Comparison of ENCODE assay signal across 21 cellular contexts in the genomic region with DNA sequence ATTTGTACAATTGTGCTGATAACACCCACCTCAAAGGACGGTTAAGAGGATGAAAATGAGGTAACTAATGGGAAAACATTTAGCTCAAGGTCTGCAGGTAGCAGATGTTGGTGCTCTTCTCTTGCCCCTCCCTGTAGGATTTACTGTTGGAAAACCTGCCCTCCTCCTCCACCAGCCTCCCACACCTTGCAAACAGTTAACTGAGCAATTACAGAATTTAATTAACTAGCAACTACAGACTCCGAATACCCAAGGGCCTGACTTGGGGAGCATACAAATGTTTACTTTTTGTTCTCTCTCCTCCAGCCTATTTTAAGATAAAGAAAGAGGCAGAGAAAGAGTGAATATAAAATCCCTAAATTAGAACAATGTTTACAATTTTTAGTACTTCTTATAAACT.
A peak's percentile ranks its signal among the peaks of the same experiment; 100 is the strongest.
DNase-seq lines count a peak whose midpoint lies in the region; FAIRE-seq and TF ChIP-seq lines count a peak whose summit lies in the region.
"Had no signal": no experiment of that assay in that cellular context is flagged by ENCODE, and none has a peak within 500 bp of the region (broad histone marks: within the 10 kb centered on the region; RNA-seq: fewer than 3 reads in every experiment).

No MANE protein-coding gene starts in this region.

- H3K79me2 ChIP-seq in H1 (ENCODE audit: control insufficient read depth in 1 of 2, insufficient read depth in 2 of 2, low read length in 2 of 2), result no peaks in the 10 kb centered on the region

- TF ChIP-seq POLR2A in H1 (IDR thresholded peaks at IDR 0.05; ENCODE audit: control extremely low read depth in 1 of 2, low read depth in 2 of 2, low read length in 2 of 2), result no peak

- H4K5ac ChIP-seq in H1 (ENCODE audit: insufficient read length, low read depth, low read length), result no peak overlapping the region

- no peak overlapping the region for H3K4ac ChIP-seq in H1 (replicated peaks; ENCODE audit: insufficient read length, low read depth, low read length)

- 0 out of 2 replicates have a peak overlapping the region, but pooled peaks have one; percentile 2 for H2AFZ ChIP-seq in H1 (ENCODE audit: low read length)

- H3K36me3 ChIP-seq in H1 (ENCODE audit: control insufficient read depth in 2 of 4, insufficient read depth in 4 of 4, low read length in 3 of 4), result no peaks in the 10 kb centered on the region
- H3K36me3 ChIP-seq in stomach smooth muscle (ENCODE audit: control insufficient read depth in 2 of 2, insufficient read depth in 2 of 2, low read length in 2 of 2), result no peaks in the 10 kb centered on the region
- H3K36me3 ChIP-seq: pancreas, right lobe of liver, upper lobe of right lung had no signal

- no peak for TF ChIP-seq EP300 in H1 (IDR thresholded peaks at IDR 0.05; ENCODE audit: borderline replicate concordance in 1 of 2, low read depth in 2 of 2, low read length in 2 of 2)

- no peak overlapping the region for H3K14ac ChIP-seq in H1 (ENCODE audit: insufficient read length)

- FAIRE-seq in H1 (lab: Jason Lieb, UNC), result no peak
- FAIRE-seq: endothelial cell of umbilical vein, pancreas had no signal

- H2BK12ac ChIP-seq in H1 (ENCODE audit: low read depth, low read length), result no peak overlapping the region

- DNase-seq in NCI-H1092 treated with DMSO at 0.1 percent for 48 hours (lab: John Stamatoyannopoulos, UW), result peak; percentile 65
- DNase-seq in NCI-H1092 (lab: John Stamatoyannopoulos, UW), result no peak
- no peak for DNase-seq in H1 (ENCODE audit: low read depth in 1 of 2, low spot score in 2 of 2)
- DNase-seq in nephron progenitor cell, result no peak
- no peak for DNase-seq in NCI-H1436 treated with DMSO at 0.1 percent for 48 hours (lab: John Stamatoyannopoulos, UW)
- no peak for DNase-seq in central memory CD4-positive, alpha-beta T cell
- no peak for DNase-seq in cerebellar nuclear complex (lab: John Stamatoyannopoulos, UW)
- DNase-seq: 8988T; activated CD4-positive, alpha-beta T cell treated with anti-CD3 and anti-CD28 coated beads, Interleukin-2, amount 50 U/mL, for 1 hour; aorta; CD4-positive, alpha-beta memory T cell; naive thymus-derived CD8-positive, alpha-beta T cell; pancreas; right lobe of liver; stimulated activated naive CD8-positive, alpha-beta T cell treated with anti-CD3 and anti-CD28 coated beads, Interleukin-15, amount 100 ng/mL, for 72 hours; T-helper 9 cell; upper lobe of right lung had no signal

- peaks cover 2% of the 10 kb centered on the region for H3K27me3 Mint-ChIP-seq in nephron progenitor cell (ENCODE audit: low read depth, poor library complexity)

- no peak overlapping the region for H2BK5ac ChIP-seq in H1 (ENCODE audit: low read depth, low read length)

- no peak overlapping the region for H3K56ac ChIP-seq in H1 (replicated peaks; ENCODE audit: insufficient read length, low read depth, low read length)

- 94% methylated on average over 2 of the region's 2 CpGs; no CpG with 5 or more reads in 1 of the 2 experiments for WGBS in H1 (ENCODE audit: extremely low coverage in 1 of 2, insufficient coverage in 1 of 2, insufficient read length in 1 of 2, insufficient replicate concordance in 2 of 2, low coverage in 1 of 2, low lambda C conversion rate in 2 of 2, missing lambda C conversion rate in 1 of 2), 2 experiments

- no peaks in the 10 kb centered on the region for H4K20me1 ChIP-seq in H1 (replicated peaks in 1 of 2; ENCODE audit: control insufficient read depth in 1 of 2, insufficient read depth in 2 of 2, low read length in 2 of 2)

- H3K27me3 ChIP-seq in H1 (replicated peaks in 1 of 4; ENCODE audit: control insufficient read depth in 3 of 4, extremely low read depth in 1 of 4, insufficient read depth in 3 of 4, low read length in 3 of 4), result no peaks in the 10 kb centered on the region; a peak in 1 of 7 replicates
- no peaks in the 10 kb centered on the region for H3K27me3 ChIP-seq in stomach smooth muscle (ENCODE audit: control insufficient read depth in 1 of 2, insufficient read depth in 2 of 2, low read length in 2 of 2)
- H3K27me3 ChIP-seq: right lobe of liver, upper lobe of right lung had no signal

- H3K23ac ChIP-seq in H1 (ENCODE audit: insufficient read length), result no peak overlapping the region

- peaks cover 3% of the 10 kb centered on the region for H3K36me3 Mint-ChIP-seq in nephron progenitor cell (ENCODE audit: low read depth)
- H3K36me3 Mint-ChIP-seq: activated naive CD4-positive, alpha-beta T cell treated with anti-CD3 and anti-CD28 coated beads, Interleukin-2, amount 50 U/mL, for 24 hours; CD4-positive, alpha-beta memory T cell; IgD-negative memory B cell; naive thymus-derived CD8-positive, alpha-beta T cell had no signal

- no peak overlapping the region for H3K27ac ChIP-seq in H1 (ENCODE audit: low read depth, low read length)
- peak overlapping the region; percentile 73 for H3K27ac ChIP-seq in stomach smooth muscle (ENCODE audit: low read length)
- H3K27ac ChIP-seq: right lobe of liver, upper lobe of right lung had no signal

- TF ChIP-seq RAD21 in H1 (IDR thresholded peaks at IDR 0.05 in 1 of 2, conservative IDR thresholded peaks at IDR 0.05 in 1 of 2; ENCODE audit: low read depth in 2 of 2, low read length in 2 of 2), result no peak

- H3K27ac Mint-ChIP-seq in nephron progenitor cell, result peak overlapping the region; percentile 100
- H3K27ac Mint-ChIP-seq: activated naive CD4-positive, alpha-beta T cell treated with anti-CD3 and anti-CD28 coated beads, Interleukin-2, amount 50 U/mL, for 24 hours; naive thymus-derived CD8-positive, alpha-beta T cell had no signal

- H3K9ac ChIP-seq in H1 (replicated peaks in 1 of 4; ENCODE audit: extremely low read depth in 1 of 4, low read depth in 3 of 4, low read length in 3 of 4) (no peak overlapping the region), stomach smooth muscle (ENCODE audit: low read length in 2 of 2) (no peak overlapping the region)

- no peak overlapping the region for H4K91ac ChIP-seq in H1 (replicated peaks; ENCODE audit: insufficient read length, low read length)

- peaks cover 92% of the 10 kb centered on the region for H3K4me1 Mint-ChIP-seq in nephron progenitor cell
- H3K4me1 Mint-ChIP-seq: activated naive CD4-positive, alpha-beta T cell treated with anti-CD3 and anti-CD28 coated beads, Interleukin-2, amount 50 U/mL, for 24 hours; CD4-positive, alpha-beta memory T cell; naive thymus-derived CD8-positive, alpha-beta T cell; stimulated activated naive CD8-positive, alpha-beta T cell treated with anti-CD3 and anti-CD28 coated beads, Interleukin-15, amount 100 ng/mL, for 72 hours had no signal

- H2BK15ac ChIP-seq in H1 (ENCODE audit: low read length), result no peak overlapping the region

- CTCF ChIA-PET in H1 (lab: Charles Lee; ENCODE audit: partially characterized antibody), result interaction anchor here (0.6 to 7.2 kb wide), 7 partner anchors 14 to 391 kb away, joined by 3 to 46 read pairs (median 6); no protein-coding TSS in a partner anchor

- H3K9me3 ChIP-seq in H1 (ENCODE audit: insufficient read depth in 2 of 2, low read depth in 1 of 2, low read length in 1 of 2) (no peaks in the 10 kb centered on the region), stomach smooth muscle (ENCODE audit: control insufficient read depth in 2 of 2, low read length in 2 of 2) (no peaks in the 10 kb centered on the region)
- H3K9me3 ChIP-seq: pancreas, right lobe of liver, upper lobe of right lung had no signal

- H3K79me1 ChIP-seq in H1 (ENCODE audit: low read depth, low read length), result no peaks in the 10 kb centered on the region

- H3K9me3 Mint-ChIP-seq in nephron progenitor cell, result no peaks in the 10 kb centered on the region
- H3K9me3 Mint-ChIP-seq: activated naive CD4-positive, alpha-beta T cell treated with anti-CD3 and anti-CD28 coated beads, Interleukin-2, amount 50 U/mL, for 24 hours; CD4-positive, alpha-beta memory T cell; naive thymus-derived CD8-positive, alpha-beta T cell; stimulated activated naive CD8-positive, alpha-beta T cell treated with anti-CD3 and anti-CD28 coated beads, Interleukin-15, amount 100 ng/mL, for 72 hours had no signal

- TF ChIP-seq CTCF in H1 (IDR thresholded peaks at IDR 0.05; ENCODE audit: control extremely low read depth in 1 of 3, insufficient read depth in 1 of 3, low read depth in 1 of 3, low read length in 3 of 3) (no peak), nephron progenitor cell (IDR thresholded peaks at IDR 0.05) (no peak)

- no peak overlapping the region for H3K4me2 ChIP-seq in H1 (ENCODE audit: insufficient read depth in 1 of 2, low read depth in 2 of 2, low read length in 2 of 2)

- H3K4me1 ChIP-seq in H1 (replicated peaks in 1 of 4; ENCODE audit: control insufficient read depth in 3 of 4, insufficient read depth in 4 of 4, low read length in 3 of 4) (peaks cover 0 to 12% (median 7%) of the 10 kb centered on the region in 4 experiments; a peak in 4 of 7 replicates), stomach smooth muscle (ENCODE audit: control insufficient read depth, insufficient read depth, low read length) (peaks cover 35% of the 10 kb centered on the region)
- H3K4me1 ChIP-seq: right lobe of liver had no signal

- no peak overlapping the region for H3K18ac ChIP-seq in H1 (ENCODE audit: extremely low read depth, low read length)

- H3K4me3 Mint-ChIP-seq in nephron progenitor cell, result peak overlapping the region; percentile 39
- H3K4me3 Mint-ChIP-seq: activated naive CD4-positive, alpha-beta T cell treated with anti-CD3 and anti-CD28 coated beads, Interleukin-2, amount 50 U/mL, for 24 hours; CD4-positive, alpha-beta memory T cell; IgD-negative memory B cell; naive thymus-derived CD8-positive, alpha-beta T cell; stimulated activated naive CD8-positive, alpha-beta T cell treated with anti-CD3 and anti-CD28 coated beads, Interleukin-15, amount 100 ng/mL, for 72 hours had no signal

- no peak overlapping the region for H2BK120ac ChIP-seq in H1 (replicated peaks; ENCODE audit: low read depth, low read length)

- no peak overlapping the region for H2AK5ac ChIP-seq in H1 (ENCODE audit: low read depth, low read length)

- POLR2A ChIA-PET in H1 (lab: Charles Lee; ENCODE audit: partially characterized antibody), result no interaction called here

- H3K23me2 ChIP-seq in H1 (ENCODE audit: low read depth, low read length), result no peaks in the 10 kb centered on the region

- H2BK20ac ChIP-seq in H1 (ENCODE audit: low read length), result no peak overlapping the region

- H4K8ac ChIP-seq in H1 (ENCODE audit: extremely low read depth, insufficient read depth, low read length), result no peak overlapping the region

- H3K4me3 ChIP-seq in H1 (ENCODE audit: extremely low read depth in 1 of 4, insufficient read depth in 2 of 4, low read depth in 3 of 4, low read length in 4 of 4) (no peak overlapping the region), stomach smooth muscle (ENCODE audit: low read length in 2 of 2) (peak overlapping the region in 1 of 2 donors; percentile 50)
- H3K4me3 ChIP-seq: pancreas, right lobe of liver, upper lobe of right lung had no signal

TF ChIP-seq in H1, 55 proteins besides CTCF, POLR2A, EP300 and RAD21:
- TF ChIP-seq SAP30 (IDR thresholded peaks at IDR 0.05; ENCODE audit: insufficient read depth, insufficient replicate concordance, low read length) (no peak), MAFK (IDR thresholded peaks at IDR 0.05; ENCODE audit: low read depth, low read length) (no peak), SP4 (IDR thresholded peaks at IDR 0.05; ENCODE audit: low read length) (no peak), HDAC2 (IDR thresholded peaks at IDR 0.05; ENCODE audit: borderline replicate concordance in 1 of 2, low read depth in 2 of 2, low read length in 2 of 2) (no peak)
